In genomic region chr22:42196454-42196853, GRCh38 we compare ENCODE assay signal across 24 cellular contexts.
"Had no signal": no experiment of that assay in that cellular context is flagged by ENCODE, and none has a peak within 500 bp of the region (broad histone marks: within the 10 kb centered on the region; RNA-seq: fewer than 3 reads in every experiment).

No MANE protein-coding gene starts in this region.

- H3K4me3 ChIP-seq: colonic mucosa, esophagus squamous epithelium, lung, pancreas, right lobe of liver, suprapubic skin, transverse colon, vagina had no signal

- H3K9me3 ChIP-seq: colonic mucosa, esophagus squamous epithelium, neutrophil, pancreas, right lobe of liver, suprapubic skin, transverse colon, vagina had no signal

- H3K27ac Mint-ChIP-seq: dendritic cell treated with granulocyte-macrophage colony-stimulating factor and Interleukin-4, amounts not matched to agents 40 ng/mL and 50 ng/mL, for 4 days; memory B cell; natural killer cell; stimulated activated naive CD8-positive, alpha-beta T cell treated with anti-CD3 and anti-CD28 coated beads, Interleukin-15, amount 100 ng/mL, for 72 hours had no signal

- H3K36me3 Mint-ChIP-seq: natural killer cell had no signal

- H3K36me3 ChIP-seq: colonic mucosa, neutrophil, pancreas, right lobe of liver, transverse colon, vagina had no signal

- H3K27me3 Mint-ChIP-seq: dendritic cell treated with granulocyte-macrophage colony-stimulating factor and Interleukin-4, amounts not matched to agents 40 ng/mL and 50 ng/mL, for 4 days; memory B cell; stimulated activated naive CD8-positive, alpha-beta T cell treated with anti-CD3 and anti-CD28 coated beads, Interleukin-15, amount 100 ng/mL, for 72 hours had no signal

- H3K27me3 ChIP-seq: colonic mucosa, esophagus squamous epithelium, neutrophil, pancreas, right lobe of liver, suprapubic skin, transverse colon, vagina had no signal

- H3K9me3 Mint-ChIP-seq: dendritic cell treated with granulocyte-macrophage colony-stimulating factor and Interleukin-4, amounts not matched to agents 40 ng/mL and 50 ng/mL, for 4 days; memory B cell; natural killer cell; stimulated activated naive CD8-positive, alpha-beta T cell treated with anti-CD3 and anti-CD28 coated beads, Interleukin-15, amount 100 ng/mL, for 72 hours had no signal

- ATAC-seq: left lobe of liver; natural killer cell; pancreas; right lobe of liver; stimulated activated naive CD8-positive, alpha-beta T cell treated with anti-CD3 and anti-CD28 coated beads, Interleukin-15, amount 100 ng/mL, for 72 hours had no signal

- H3K4me3 Mint-ChIP-seq: dendritic cell treated with granulocyte-macrophage colony-stimulating factor and Interleukin-4, amounts not matched to agents 40 ng/mL and 50 ng/mL, for 4 days; memory B cell; natural killer cell; stimulated activated naive CD8-positive, alpha-beta T cell treated with anti-CD3 and anti-CD28 coated beads, Interleukin-15, amount 100 ng/mL, for 72 hours had no signal

- FAIRE-seq: endometrium, kidney, pancreas, small intestine had no signal

- H3K4me1 ChIP-seq: colonic mucosa, pancreas had no signal

- H3K27ac ChIP-seq: colonic mucosa, neutrophil, pancreas, right lobe of liver, suprapubic skin, transverse colon, vagina had no signal

- DNase-seq: colonic mucosa; effector CD8-positive, alpha-beta T cell; erythroblast; esophagus squamous epithelium; foreskin melanocyte; kidney; natural killer cell; pancreas; right lobe of liver; small intestine; stimulated activated CD4-positive, alpha-beta T cell treated with anti-CD3 and anti-CD28 coated beads, Interleukin-15, amount 100 ng/mL, for 24 hours; stimulated activated CD4-positive, alpha-beta T cell treated with anti-CD3 and anti-CD28 coated beads, Interleukin-4, amount 100 ng/mL, for 1 hour; stimulated activated CD8-positive, alpha-beta memory T cell treated with anti-CD3 and anti-CD28 coated beads, Interleukin-4, amount 100 ng/mL, for 48 hours; stimulated activated naive CD4-positive, alpha-beta T cell; stimulated activated naive CD8-positive, alpha-beta T cell treated with anti-CD3 and anti-CD28 coated beads, Interleukin-15, amount 100 ng/mL, for 72 hours; transverse colon had no signal
